Comparison of ENCODE assay signal across 24 cellular contexts in the genomic region with DNA sequence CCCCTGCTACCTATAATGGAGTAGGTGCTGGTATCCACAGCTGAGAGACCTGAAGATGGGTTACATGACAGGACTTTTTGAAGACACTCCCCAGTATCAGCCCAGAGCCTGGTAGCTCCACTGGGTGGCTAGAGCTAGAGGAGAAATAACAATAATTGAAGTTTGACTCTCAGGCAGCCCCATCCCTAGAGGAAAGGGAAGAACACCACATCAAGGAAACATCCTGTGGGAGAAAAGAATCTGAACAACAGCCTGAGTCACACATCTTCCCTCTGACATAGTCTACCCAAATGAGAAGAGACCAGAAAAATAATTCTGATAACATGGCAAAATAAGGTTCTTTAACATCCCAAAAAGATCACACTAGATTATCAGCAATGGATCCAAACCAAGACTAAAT.
"Had no signal": no experiment of that assay in that cellular context is flagged by ENCODE, and none has a peak within 500 bp of the region (broad histone marks: within the 10 kb centered on the region; RNA-seq: fewer than 3 reads in every experiment).

No MANE protein-coding gene starts in this region.

- H3K36me3 ChIP-seq: esophagus muscularis mucosa, gastroesophageal sphincter, left ventricle myocardium inferior, lower lobe of right lung, pancreas, suprapubic skin, thyroid gland had no signal

- H3K27ac ChIP-seq: dorsolateral prefrontal cortex, epithelial cell of prostate, esophagus muscularis mucosa, gastroesophageal sphincter, hepatocyte, left ventricle myocardium inferior, lower lobe of right lung, pancreas, suprapubic skin, thyroid gland had no signal

- H2AFZ ChIP-seq: hepatocyte had no signal

- H3K4me1 ChIP-seq: esophagus muscularis mucosa, gastroesophageal sphincter, left ventricle myocardium inferior, lower lobe of right lung, pancreas, suprapubic skin, thyroid gland had no signal

- H3K79me2 ChIP-seq: hepatocyte had no signal

- DNase-seq: cortex of kidney; dorsolateral prefrontal cortex; effector CD8-positive, alpha-beta T cell; kidney; left cardiac atrium; left ventricle myocardium inferior; lower lobe of right lung; mesenchymal stem cell; midbrain; occipital lobe; pancreas; right cardiac atrium; stimulated activated CD4-positive, alpha-beta T cell treated with anti-CD3 and anti-CD28 coated beads, Interleukin-4, amount 100 ng/mL, for 1 hour; stimulated activated CD8-positive, alpha-beta memory T cell treated with anti-CD3 and anti-CD28 coated beads, Interleukin-4, amount 100 ng/mL, for 48 hours; stimulated activated naive CD8-positive, alpha-beta T cell treated with anti-CD3 and anti-CD28 coated beads, Interleukin-15, Interleukin-2, amounts not matched to agents 100 U/mL and 50 U/mL, for 24 hours; thyroid gland had no signal

- H3K27me3 ChIP-seq: dorsolateral prefrontal cortex, esophagus muscularis mucosa, gastroesophageal sphincter, hepatocyte, pancreas, suprapubic skin, thyroid gland had no signal

- ATAC-seq: gastroesophageal sphincter; left cardiac atrium; lower lobe of right lung; natural killer cell treated with Interleukin-12 subunit alpha and Interleukin-12 subunit beta and Interleukin-15 and Interleukin-18, amount 100 ng/mL, for 72 hours; pancreas; right cardiac atrium; stimulated activated effector memory CD8-positive, alpha-beta T cell treated with anti-CD3 and anti-CD28 coated beads, Interleukin-12 subunit alpha, Interleukin-12 subunit beta, amount 100 ng/mL, for 72 hours; stimulated activated naive CD8-positive, alpha-beta T cell treated with anti-CD3 and anti-CD28 coated beads, Interleukin-15, Interleukin-2, amounts not matched to agents 100 U/mL and 50 U/mL, for 24 hours had no signal

- H3K4me3 ChIP-seq: dorsolateral prefrontal cortex, esophagus muscularis mucosa, gastroesophageal sphincter, hepatocyte, left ventricle myocardium inferior, lower lobe of right lung, pancreas, smooth muscle cell, suprapubic skin, thyroid gland had no signal
